ENCODE assay signal across 10 cellular contexts in the genomic region with DNA sequence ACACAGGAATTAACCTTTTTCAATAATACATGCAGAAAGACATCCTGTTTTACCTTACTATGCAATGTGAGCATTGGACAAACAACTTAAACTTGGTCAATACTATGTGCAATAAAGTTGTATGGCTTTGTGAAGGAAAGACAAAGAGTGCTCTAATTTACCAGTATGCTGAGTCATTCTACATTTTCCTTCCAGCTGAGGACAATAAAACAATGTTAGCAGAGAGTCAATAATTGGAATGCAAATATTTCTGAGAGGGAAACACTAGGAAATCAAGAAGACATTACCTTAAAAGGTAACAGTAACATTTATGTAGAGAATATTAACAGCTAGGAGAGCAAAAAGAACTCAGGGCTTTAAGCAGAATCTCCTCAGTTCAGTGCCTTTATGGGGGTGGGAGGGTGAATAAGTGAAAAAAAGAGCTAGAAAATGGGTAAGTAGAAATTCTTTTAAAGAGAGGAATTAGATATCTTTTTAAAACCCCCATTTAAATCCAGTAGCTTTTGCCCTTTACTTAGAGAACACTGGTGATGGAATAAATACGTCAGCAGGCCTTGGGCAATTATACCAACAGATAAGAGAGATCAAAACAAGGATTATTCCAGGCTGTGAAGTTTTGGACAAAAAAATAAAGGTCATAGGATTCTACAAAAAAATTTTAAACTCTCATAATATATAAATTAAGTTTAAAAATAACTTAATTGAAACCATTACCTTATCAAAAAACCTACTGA. TPM values are rescaled to one million over a fixed set of nuclear protein-coding genes. Genes with fewer than 3 reads are reported as not detected.
DNase-seq lines count a peak whose midpoint lies in the region; ATAC-seq, FAIRE-seq and TF ChIP-seq lines count a peak whose summit lies in the region.
"Had no signal": no experiment of that assay in that cellular context is flagged by ENCODE, and none has a peak within 500 bp of the region (broad histone marks: within the 10 kb centered on the region; RNA-seq: fewer than 3 reads in every experiment).

No MANE protein-coding gene starts in this region.

- H3K27me3 Mint-ChIP-seq in activated T-cell treated with anti-CD3 and anti-CD28 coated beads, Interleukin-2, amount 50 U/mL, for 24 hours = no peaks in the 10 kb centered on the region
- no peaks in the 10 kb centered on the region for H3K27me3 Mint-ChIP-seq in activated T-cell treated with anti-CD3 and anti-CD28 coated beads, Interleukin-2, amount 50 U/mL, for 4 hours (ENCODE audit: low read depth)

- H3K27ac ChIP-seq in SK-N-MC = peak overlapping the region; percentile 72
- no peak overlapping the region for H3K27ac ChIP-seq in kidney (ENCODE audit: low read depth in 2 of 2, low read length in 2 of 2)

- no peaks in the 10 kb centered on the region for H3K9me3 Mint-ChIP-seq in activated T-cell treated with anti-CD3 and anti-CD28 coated beads, Interleukin-2, amount 50 U/mL, for 24 hours
- H3K9me3 Mint-ChIP-seq in activated T-cell treated with anti-CD3 and anti-CD28 coated beads, Interleukin-2, amount 50 U/mL, for 4 hours = no peaks in the 10 kb centered on the region

- no peak overlapping the region for H3K9ac ChIP-seq in SK-N-MC (ENCODE audit: insufficient read length)
- H3K9ac ChIP-seq in kidney (ENCODE audit: low read length in 2 of 2) = no peak overlapping the region

- DNase-seq in activated T-cell treated with anti-CD3 and anti-CD28 coated beads, Interleukin-2, amount 50 U/mL, for 24 hours = no peak
- DNase-seq in activated T-cell treated with anti-CD3 and anti-CD28 coated beads, Interleukin-2, amount 50 U/mL, for 4 hours = no peak
- peak; percentile 8 for DNase-seq in SK-N-MC (ENCODE audit: low read depth, low spot score)
- peak; percentile 68 for DNase-seq in glomerular endothelial cell (ENCODE audit: extremely low read depth, low read depth, low spot score)
- peak; percentile 62 for DNase-seq in superior temporal gyrus (ENCODE audit: extremely low spot score)
- no peak for DNase-seq in sciatic nerve (ENCODE audit: low spot score)
- DNase-seq in kidney = no peak
- no peak for DNase-seq in stimulated activated CD4-positive, alpha-beta T cell treated with anti-CD3 and anti-CD28 coated beads, Interleukin-4, amount 100 ng/mL, for 1 hour
- DNase-seq: BE2C, T-helper 1 cell had no signal

- H3K4me3 ChIP-seq in SK-N-MC (no peak overlapping the region), kidney (ENCODE audit: low read length in 2 of 2) (no peak overlapping the region)

- H3K36me3 Mint-ChIP-seq in activated T-cell treated with anti-CD3 and anti-CD28 coated beads, Interleukin-2, amount 50 U/mL, for 24 hours (ENCODE audit: low read depth) = peaks cover 68% of the 10 kb centered on the region
- peaks cover 20% of the 10 kb centered on the region for H3K36me3 Mint-ChIP-seq in activated T-cell treated with anti-CD3 and anti-CD28 coated beads, Interleukin-2, amount 50 U/mL, for 4 hours (ENCODE audit: insufficient read depth)

- no peak overlapping the region for H3K4me3 Mint-ChIP-seq in activated T-cell treated with anti-CD3 and anti-CD28 coated beads, Interleukin-2, amount 50 U/mL, for 24 hours
- H3K4me3 Mint-ChIP-seq in activated T-cell treated with anti-CD3 and anti-CD28 coated beads, Interleukin-2, amount 50 U/mL, for 4 hours = no peak overlapping the region

- ATAC-seq in activated T-cell treated with anti-CD3 and anti-CD28 coated beads, Interleukin-2, amount 50 U/mL, for 4 hours = no peak
- no peak for ATAC-seq in sciatic nerve

- peaks cover 2 to 5% of the 10 kb centered on the region in 2 donors for H3K4me1 ChIP-seq in kidney (ENCODE audit: control insufficient read depth in 1 of 2, insufficient read depth in 1 of 2, low read depth in 1 of 2, low read length in 2 of 2)

- no peak for TF ChIP-seq CTCF in kidney (IDR thresholded peaks at IDR 0.05; ENCODE audit: borderline replicate concordance, extremely low read depth, insufficient read depth)

- H3K36me3 ChIP-seq in SK-N-MC (ENCODE audit: insufficient read depth, low read length) = no peaks in the 10 kb centered on the region; the same call in 1 of the 2 replicates
- H3K36me3 ChIP-seq in kidney (ENCODE audit: control insufficient read depth in 1 of 2, insufficient read depth in 2 of 2, low read length in 2 of 2) = no peaks in the 10 kb centered on the region

- intact Hi-C loops in sciatic nerve (cut with DNase I) = no loop called here
- intact Hi-C loops in kidney (cut with DNase I) = no loop called here

- H3K9me3 ChIP-seq in SK-N-MC (ENCODE audit: low read depth, low read length) (no peaks in the 10 kb centered on the region), kidney (ENCODE audit: control insufficient read depth in 1 of 2, low read length in 2 of 2) (no peaks in the 10 kb centered on the region)
- H3K9me3 ChIP-seq: BE2C had no signal

- FAIRE-seq in kidney (lab: Jason Lieb, UNC) = no peak

- H3K4me1 Mint-ChIP-seq in activated T-cell treated with anti-CD3 and anti-CD28 coated beads, Interleukin-2, amount 50 U/mL, for 24 hours (ENCODE audit: low read depth) = peaks cover 3% of the 10 kb centered on the region
- H3K4me1 Mint-ChIP-seq in activated T-cell treated with anti-CD3 and anti-CD28 coated beads, Interleukin-2, amount 50 U/mL, for 4 hours (ENCODE audit: low read depth) = no peaks in the 10 kb centered on the region

- peak overlapping the region; percentile 1 for H3K27ac Mint-ChIP-seq in activated T-cell treated with anti-CD3 and anti-CD28 coated beads, Interleukin-2, amount 50 U/mL, for 24 hours

RNA-seq across cellular contexts. Expression of a gene that starts 11.6 kb away (rescaled TPM):
- total RNA-seq in activated T-cell treated with anti-CD3 and anti-CD28 coated beads, Interleukin-2, amount 50 U/mL, for 4 hours = under 1 TPM; 0.38 to 0.90 (median 0.49) TPM
- total RNA-seq in glomerular endothelial cell = 1.1 TPM in 1 of 2 replicates, not detected in the other
- 0.40 TPM for total RNA-seq in sciatic nerve
- total RNA-seq in kidney = 72.0 TPM
- 251 TPM for polyA plus RNA-seq in kidney (ENCODE audit: insufficient read depth, low read depth, low replicate concordance)

RNA-seq across cellular contexts. Expression of a gene that starts 48.7 kb away (rescaled TPM):
- 10 to 100 TPM; 30.8 to 39.8 (median 36.5) TPM for total RNA-seq in activated T-cell treated with anti-CD3 and anti-CD28 coated beads, Interleukin-2, amount 50 U/mL, for 4 hours
- total RNA-seq in glomerular endothelial cell = 8.1 and 12.3 TPM in 2 replicates
- 27.4 TPM for total RNA-seq in sciatic nerve
- total RNA-seq in kidney = 30.1 TPM
- 16.9 TPM for polyA plus RNA-seq in kidney (ENCODE audit: insufficient read depth, low read depth, low replicate concordance)

RNA-seq across cellular contexts. Expression of a gene that starts 48.9 kb away (rescaled TPM):
- total RNA-seq in activated T-cell treated with anti-CD3 and anti-CD28 coated beads, Interleukin-2, amount 50 U/mL, for 4 hours = 10 to 100 TPM; 22.6 to 25.5 (median 24.9) TPM
- total RNA-seq in glomerular endothelial cell (20.6 and 36.6 TPM in 2 replicates), sciatic nerve (15.0 TPM), kidney (19.4 TPM)
- 5.4 TPM for polyA plus RNA-seq in kidney (ENCODE audit: insufficient read depth, low read depth, low replicate concordance)

Comparison
In these comparisons a context has a peak if more than half of its experiments do, and no peak if none do; other contexts are left out.
1. DNase-seq: peak in SK-N-MC (single experiment), glomerular endothelial cell (single experiment) and superior temporal gyrus (single experiment); none in activated T-cell treated with anti-CD3 and anti-CD28 coated beads, Interleukin-2, amount 50 U/mL, for 24 hours (single experiment), activated T-cell treated with anti-CD3 and anti-CD28 coated beads, Interleukin-2, amount 50 U/mL, for 4 hours (single experiment), sciatic nerve (single experiment), kidney (single experiment) and stimulated activated CD4-positive, alpha-beta T cell treated with anti-CD3 and anti-CD28 coated beads, Interleukin-4, amount 100 ng/mL, for 1 hour (single experiment).
2. RNA of a gene that starts 11.6 kb away (total RNA-seq): 72.0 TPM in kidney (single experiment); 1.1 TPM in glomerular endothelial cell, 0.38 to 0.90 TPM in activated T-cell treated with anti-CD3 and anti-CD28 coated beads, Interleukin-2, amount 50 U/mL, for 4 hours and 0.40 TPM in sciatic nerve (single experiment); every median in the first group is over 10 times any median in the second.